8 cellular contexts compared by ENCODE assay signal in genomic region chr4:2689825-2690700, GRCh38.
DNase-seq lines count a peak whose midpoint lies in the region; ATAC-seq and TF ChIP-seq lines count a peak whose summit lies in the region.

No MANE protein-coding gene starts in this region.

- peak; percentile 53 for ATAC-seq in GM21737 (IDR thresholded peaks at IDR 0.05; ENCODE audit: unreplicated experiment)
- ATAC-seq in naive B cell (ENCODE audit: low read depth in 2 of 2) = peak; percentile 87 to 91

- H3K9me3 Mint-ChIP-seq in naive B cell = no peaks in the 10 kb centered on the region

- H3K4me1 Mint-ChIP-seq in naive B cell = peaks cover 52 to 65% (median 55%) of the 10 kb centered on the region in 3 donors

- peak overlapping the region; percentile 82 to 98 (median 96) for H3K27ac Mint-ChIP-seq in naive B cell

- no peak for TF ChIP-seq CTCF in GM10266 (IDR thresholded peaks at IDR 0.05; ENCODE audit: control insufficient read depth, insufficient read depth, low read depth, missing control alignments)

- H3K27ac ChIP-seq in caudate nucleus (ENCODE audit: low read depth, low read length) = no peak overlapping the region

- no peaks in the 10 kb centered on the region for H3K27me3 Mint-ChIP-seq in naive B cell

- peaks cover 16 to 32% of the 10 kb centered on the region in 2 donors for H3K36me3 Mint-ChIP-seq in naive B cell

- H3K4me3 Mint-ChIP-seq in naive B cell = peak overlapping the region; percentile 19 to 83 (median 68)

- DNase-seq in GM10266 (ENCODE audit: extremely low spot score) = peak; percentile 50
- peak; percentile 48 for DNase-seq in T1000 (lab: John Stamatoyannopoulos, UW)
- peak; percentile 80 for DNase-seq in naive B cell
- DNase-seq in COR-L47 (lab: John Stamatoyannopoulos, UW) = no peak
- no peak for DNase-seq in RPMI8226
- no peak for DNase-seq in NCI-H226
- DNase-seq in caudate nucleus (lab: John Stamatoyannopoulos, UW) = no peak

Comparison
In these comparisons a context has a peak if more than half of its experiments do, and no peak if none do; other contexts are left out.
1. DNase-seq: peak in GM10266 (single experiment), T1000 (single experiment) and naive B cell (single experiment); none in COR-L47 (single experiment), RPMI8226 (single experiment), NCI-H226 (single experiment) and caudate nucleus (0 of 61).